In the genomic region with DNA sequence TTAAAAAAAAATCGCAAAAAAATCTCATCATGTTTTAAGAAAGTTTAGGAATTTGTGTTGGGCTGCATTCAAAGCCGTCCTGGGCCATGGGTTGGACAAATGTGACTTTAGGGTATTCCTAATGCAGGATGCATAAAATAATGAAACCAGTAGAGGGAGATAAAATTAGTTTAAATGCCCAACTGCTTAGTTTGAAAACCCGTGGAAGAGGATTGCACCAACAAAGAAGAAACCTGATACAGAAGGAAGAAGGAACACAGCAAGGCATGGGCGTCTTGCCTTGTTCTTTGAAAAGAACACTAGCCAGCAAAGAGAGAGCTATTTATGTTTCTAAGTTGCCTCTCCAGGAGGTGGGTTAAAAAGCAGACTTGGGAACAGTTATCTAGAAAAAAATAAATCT, we compare ENCODE assay signal across 10 cellular contexts. TPM values are rescaled to one million over a fixed set of nuclear protein-coding genes. Genes with fewer than 3 reads are reported as not detected.
DNase-seq lines count a peak whose midpoint lies in the region; ATAC-seq and TF ChIP-seq lines count a peak whose summit lies in the region.
"Had no signal": no experiment of that assay in that cellular context is flagged by ENCODE, and none has a peak within 500 bp of the region (broad histone marks: within the 10 kb centered on the region; RNA-seq: fewer than 3 reads in every experiment).

No MANE protein-coding gene starts in this region.

- no peak for ATAC-seq in stimulated activated naive CD8-positive, alpha-beta T cell treated with anti-CD3 and anti-CD28 coated beads, Interleukin-15, amount 100 ng/mL, for 72 hours
- ATAC-seq in GM18519 (IDR thresholded peaks at IDR 0.05; ENCODE audit: low FRiP score, unreplicated experiment) = no peak
- ATAC-seq in GM19328 (IDR thresholded peaks at IDR 0.05; ENCODE audit: unreplicated experiment) = no peak
- no peak for ATAC-seq in GM19023 (IDR thresholded peaks at IDR 0.05; ENCODE audit: unreplicated experiment)

- peaks cover 19% of the 10 kb centered on the region for H3K4me1 Mint-ChIP-seq in stimulated activated naive CD8-positive, alpha-beta T cell treated with anti-CD3 and anti-CD28 coated beads, Interleukin-15, amount 100 ng/mL, for 72 hours

- no peak overlapping the region for H3K27ac Mint-ChIP-seq in stimulated activated naive CD8-positive, alpha-beta T cell treated with anti-CD3 and anti-CD28 coated beads, Interleukin-15, amount 100 ng/mL, for 72 hours
- H3K27ac Mint-ChIP-seq: activated naive CD8-positive, alpha-beta T cell had no signal

- no peaks in the 10 kb centered on the region for H3K9me3 Mint-ChIP-seq in stimulated activated naive CD8-positive, alpha-beta T cell treated with anti-CD3 and anti-CD28 coated beads, Interleukin-15, amount 100 ng/mL, for 72 hours

- TF ChIP-seq CTCF in GM12873 (IDR thresholded peaks at IDR 0.05; ENCODE audit: insufficient read depth, low read depth, low read length, missing control alignments) = peak; percentile 9

- DNase-seq in A172 (ENCODE audit: low spot score) (peak; percentile 19), RKO (ENCODE audit: low spot score) (peak; percentile 15), fibroblast of the conjunctiva (ENCODE audit: low read depth) (peak; percentile 74)
- no peak for DNase-seq in stimulated activated naive CD8-positive, alpha-beta T cell treated with anti-CD3 and anti-CD28 coated beads, Interleukin-15, amount 100 ng/mL, for 72 hours
- DNase-seq: left ventricle myocardium inferior had no signal

- no peaks in the 10 kb centered on the region for H3K27me3 Mint-ChIP-seq in stimulated activated naive CD8-positive, alpha-beta T cell treated with anti-CD3 and anti-CD28 coated beads, Interleukin-15, amount 100 ng/mL, for 72 hours
- H3K27me3 Mint-ChIP-seq: activated naive CD8-positive, alpha-beta T cell had no signal

- H3K4me3 Mint-ChIP-seq in stimulated activated naive CD8-positive, alpha-beta T cell treated with anti-CD3 and anti-CD28 coated beads, Interleukin-15, amount 100 ng/mL, for 72 hours = no peak overlapping the region
- H3K4me3 Mint-ChIP-seq: activated naive CD8-positive, alpha-beta T cell had no signal

RNA-seq across cellular contexts. Expression of a gene that starts 37.9 kb away (rescaled TPM):
- total RNA-seq in A172 (2014; rRNA removed; shearing (Covaris generic)) = 40.7 and 53.2 TPM in 2 replicates

RNA-seq across cellular contexts. Expression of a gene that starts 38.1 kb away (rescaled TPM):
- total RNA-seq in A172 (2014; rRNA removed; shearing (Covaris generic)) = 24.1 and 25.3 TPM in 2 replicates

Comparison
In these comparisons a context has a peak if more than half of its experiments do, and no peak if none do; other contexts are left out.
1. DNase-seq: peak in A172 (single experiment), RKO (single experiment) and fibroblast of the conjunctiva (single experiment); none in stimulated activated naive CD8-positive, alpha-beta T cell treated with anti-CD3 and anti-CD28 coated beads, Interleukin-15, amount 100 ng/mL, for 72 hours (0 of 2).